17 cellular contexts compared by ENCODE assay signal in genomic region chr2:19238440-19238839, GRCh38.
DNase-seq lines count a peak whose midpoint lies in the region; ATAC-seq and TF ChIP-seq lines count a peak whose summit lies in the region.
"Had no signal": no experiment of that assay in that cellular context is flagged by ENCODE, and none has a peak within 500 bp of the region (broad histone marks: within the 10 kb centered on the region; RNA-seq: fewer than 3 reads in every experiment).

No MANE protein-coding gene starts in this region.

- H2AK5ac ChIP-seq in IMR-90 (ENCODE audit: low read depth, low read length): 0 out of 2 replicates have a peak overlapping the region, but pooled peaks have one; percentile 55

- no peak overlapping the region for H3K4me3 ChIP-seq in IMR-90 (ENCODE audit: insufficient read depth, low read depth, low read length)
- H3K4me3 ChIP-seq in astrocyte of the spinal cord (ENCODE audit: low read depth, low read length): no peak overlapping the region
- no peak overlapping the region for H3K4me3 ChIP-seq in fibroblast of the aortic adventitia (ENCODE audit: low read depth, low read length)
- H3K4me3 ChIP-seq in retinal pigment epithelial cell (ENCODE audit: low read length): no peak overlapping the region

- H3K18ac ChIP-seq in IMR-90 (ENCODE audit: low read depth, low read length): peak overlapping the region; percentile 67; the same call in 1 of the 2 replicates

- no peak overlapping the region for H4K8ac ChIP-seq in IMR-90 (ENCODE audit: low read depth in 2 of 2, low read length in 2 of 2)

- no peaks in the 10 kb centered on the region for H3K36me3 ChIP-seq in IMR-90 (ENCODE audit: control insufficient read depth, insufficient read depth, low read length)
- H3K36me3 ChIP-seq: BE2C had no signal

- H3K14ac ChIP-seq in IMR-90 (replicated peaks; ENCODE audit: low read depth, low read length): peak overlapping the region; percentile 53; the same call in 1 of the 2 replicates

- H3K23ac ChIP-seq in IMR-90 (ENCODE audit: low read depth, low read length): no peak overlapping the region

- TF ChIP-seq RAD21 in IMR-90 (IDR thresholded peaks at IDR 0.05; ENCODE audit: low read length): no peak

- no peaks in the 10 kb centered on the region for H3K79me1 ChIP-seq in IMR-90 (ENCODE audit: low read depth in 1 of 2, low read length in 2 of 2)

- peaks cover 8% of the 10 kb centered on the region; the same call in 1 of the 2 replicates for H3K9me1 ChIP-seq in IMR-90 (ENCODE audit: insufficient read depth, low read length)

- no peak overlapping the region for H2BK5ac ChIP-seq in IMR-90 (ENCODE audit: low read depth, low read length, poor library complexity, severe bottlenecking)

- no peak overlapping the region for H2AK9ac ChIP-seq in IMR-90 (replicated peaks; ENCODE audit: low read depth, low read length, poor library complexity)

- H3K4me1 ChIP-seq in IMR-90 (ENCODE audit: control insufficient read depth, insufficient read depth, low read length): peaks cover 18% of the 10 kb centered on the region
- H3K4me1 ChIP-seq: BE2C, Caco-2 had no signal

- 0 out of 3 replicates have a peak overlapping the region, but pooled peaks have one; percentile 38 for H2BK15ac ChIP-seq in IMR-90 (ENCODE audit: low read depth, low read length)

- TF ChIP-seq POLR2A in IMR-90 (IDR thresholded peaks at IDR 0.05; ENCODE audit: low read depth, low read length): no peak

- no peak overlapping the region for H3K56ac ChIP-seq in IMR-90 (ENCODE audit: extremely low read depth, insufficient read depth, low read length)

- H3K27me3 ChIP-seq in IMR-90 (ENCODE audit: control insufficient read depth, insufficient read depth, low read length): no peaks in the 10 kb centered on the region
- H3K27me3 ChIP-seq: BE2C had no signal

- ATAC-seq in IMR-90 (ENCODE audit: low read depth) (peak; percentile 63), HG03460 (IDR thresholded peaks at IDR 0.05; ENCODE audit: unreplicated experiment) (no peak)
- ATAC-seq: HCT116, HepG2 had no signal

- no peak overlapping the region for H4K5ac ChIP-seq in IMR-90 (ENCODE audit: low read depth, low read length)

- H3K27ac ChIP-seq in IMR-90 (ENCODE audit: insufficient read depth, low read length): no peak overlapping the region

- POLR2A ChIA-PET in IMR-90 (lab: Charles Lee; ENCODE audit: unreplicated experiment): interaction anchor here (0.6 kb wide), 1 partner anchor 114 kb away, joined by 3 read pairs; no protein-coding TSS in a partner anchor

- TF ChIP-seq CTCF in IMR-90 (conservative IDR thresholded peaks at IDR 0.05; ENCODE audit: low read depth, low read length) (no peak), astrocyte of the spinal cord (IDR thresholded peaks at IDR 0.05; ENCODE audit: low read depth, low read length) (no peak), fibroblast of the aortic adventitia (IDR thresholded peaks at IDR 0.05; ENCODE audit: insufficient read depth, low read length) (no peak), retinal pigment epithelial cell (conservative IDR thresholded peaks at IDR 0.05; ENCODE audit: low read depth, low read length) (no peak), GM20000 (IDR thresholded peaks at IDR 0.05; ENCODE audit: extremely low read depth, missing control alignments) (no peak)

- H2BK20ac ChIP-seq in IMR-90 (ENCODE audit: low read depth, low read length): peak overlapping the region; percentile 68; the same call in 1 of the 2 replicates

- in situ Hi-C loops in IMR-90 (cut with MboI; ENCODE audit: low sequenced_read_pairs) (no loop called here), astrocyte of the spinal cord (cut with HindIII; ENCODE audit: low sequenced_read_pairs) (no loop called here)

- CTCF ChIA-PET in IMR-90 (lab: Yijun Ruan, JAX): interaction anchor here (0.6 kb wide), 1 partner anchor 10 kb away, joined by 3 read pairs; no protein-coding TSS in a partner anchor

- no peak overlapping the region; the same call in 1 of the 2 replicates for H3K4me2 ChIP-seq in IMR-90 (ENCODE audit: low read depth, low read length)

- no peak overlapping the region for H4K91ac ChIP-seq in IMR-90 (ENCODE audit: insufficient read depth, low read depth, low read length)

- H3K9ac ChIP-seq in IMR-90 (ENCODE audit: low read depth, low read length): no peak overlapping the region

- BruUV-seq in IMR-90 (replicated peaks; lab: Mats Ljungman, UMichigan): no TSS peak

- DNase-seq in IMR-90 (peak; percentile 89), astrocyte of the spinal cord (ENCODE audit: low read depth, low spot score) (peak; percentile 70), fibroblast of the aortic adventitia (ENCODE audit: low read depth) (peak; percentile 45), retinal pigment epithelial cell (ENCODE audit: low read depth) (peak; percentile 37), GM20000 (ENCODE audit: low spot score) (no peak)
- no peak for DNase-seq in activated effector memory CD4-positive, alpha-beta T cell treated with anti-CD3 and anti-CD28 coated beads, Interleukin-2, amount 50 U/mL, for 16 hours
- DNase-seq: BE2C; C1 segment of cervical spinal cord; Caco-2; CD4-positive, CD25-positive, alpha-beta regulatory T cell; GF-D8; GOT3; H7; HFFc6 had no signal

- H2BK120ac ChIP-seq in IMR-90 (ENCODE audit: low read depth, low read length): no peak overlapping the region

- dilution Hi-C loops in IMR-90 (cut with HindIII; ENCODE audit: low sequenced_read_pairs, unreplicated experiment): no loop called here

- H3K9me3 ChIP-seq in IMR-90 (ENCODE audit: control insufficient read depth, insufficient read depth, low read length): no peaks in the 10 kb centered on the region
- H3K9me3 ChIP-seq: BE2C, Caco-2 had no signal

- intact Hi-C loops in IMR-90 (cut with micrococcal nuclease): loop anchor here (5.0 kb wide), 2 partner anchors 109 to 486 kb away; no protein-coding TSS in a partner anchor

- no peak overlapping the region for H3K4ac ChIP-seq in IMR-90 (ENCODE audit: low read depth, low read length)

- no peak overlapping the region for H2AFZ ChIP-seq in IMR-90 (replicated peaks; ENCODE audit: low read length, poor library complexity)

- H4K20me1 ChIP-seq in IMR-90 (ENCODE audit: insufficient read depth, low read length): no peaks in the 10 kb centered on the region

- no CpG with 5 or more reads among the region's 5 CpGs for WGBS in IMR-90 (ENCODE audit: extremely low coverage in 2 of 2, insufficient read length in 1 of 2), 2 experiments

TF ChIP-seq in IMR-90, 13 proteins besides CTCF, POLR2A, EP300 and RAD21:
- TF ChIP-seq BHLHE40 (IDR thresholded peaks at IDR 0.05; ENCODE audit: low read depth, low read length) (peak; percentile 58), FOS (IDR thresholded peaks at IDR 0.05; ENCODE audit: low read depth, low read length) (peak; percentile 42; the same call in 1 of the 2 replicates), SMC3 (IDR thresholded peaks at IDR 0.05; ENCODE audit: low read depth, low read length) (no peak)

Comparison
In these comparisons a context has a peak if more than half of its experiments do, and no peak if none do; other contexts are left out.
1. DNase-seq: peak in IMR-90 (single experiment), astrocyte of the spinal cord (single experiment), fibroblast of the aortic adventitia (single experiment) and retinal pigment epithelial cell (single experiment); none in GM20000 (single experiment) and activated effector memory CD4-positive, alpha-beta T cell treated with anti-CD3 and anti-CD28 coated beads, Interleukin-2, amount 50 U/mL, for 16 hours (single experiment).